Comparison of ENCODE assay signal across 2 cellular contexts in the genomic region with DNA sequence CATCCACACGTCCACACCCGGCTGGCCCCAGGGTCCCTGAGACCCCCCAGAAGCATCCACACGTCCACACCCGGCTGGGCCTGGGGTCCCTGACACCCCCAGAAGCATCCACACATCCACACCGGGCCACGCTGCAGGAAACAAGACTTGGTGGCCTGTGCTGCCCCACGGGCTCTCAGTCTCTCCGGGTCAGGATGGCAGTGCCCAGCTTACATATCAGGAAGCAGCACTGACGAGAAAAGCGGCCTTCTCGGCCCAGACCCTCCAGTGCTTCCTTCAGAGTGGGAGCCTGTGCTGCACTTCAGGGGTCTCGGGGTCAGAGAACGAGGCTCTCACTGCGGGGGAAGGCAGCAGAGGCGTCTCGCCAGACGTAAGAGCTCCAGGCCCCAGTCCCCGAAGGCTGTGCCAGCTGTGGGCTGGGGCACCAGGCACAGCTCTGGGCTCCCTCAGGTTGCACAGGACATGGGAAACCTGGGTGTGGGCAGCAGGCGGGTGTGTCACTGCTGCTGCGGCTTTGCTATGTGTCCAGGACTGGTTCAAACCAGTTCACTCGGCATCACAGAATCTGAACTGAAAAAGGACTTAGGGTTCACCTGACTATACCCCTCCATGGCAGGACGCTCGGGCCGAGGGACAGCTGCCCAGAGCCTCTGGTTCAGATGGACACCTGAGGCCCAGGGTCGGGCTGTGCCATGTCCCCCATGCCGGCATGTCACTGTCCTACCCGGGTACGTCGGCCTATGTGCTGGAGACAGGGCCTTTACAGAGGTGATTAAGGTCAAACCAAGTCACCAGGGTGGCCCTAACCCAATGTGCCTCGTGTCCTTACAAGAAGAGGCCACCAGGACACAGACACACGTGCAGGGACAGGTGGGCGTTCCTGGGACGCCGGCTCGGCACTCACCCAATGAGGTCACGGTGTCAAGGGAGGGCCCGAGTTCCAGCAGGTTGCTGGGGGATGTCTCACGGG.
TF ChIP-seq lines count a peak whose summit lies in the region.

No MANE protein-coding gene starts in this region.

TF ChIP-seq in Ishikawa, 13 proteins besides CTCF, POLR2A, EP300 and RAD21:
- TF ChIP-seq, protein P1, sequence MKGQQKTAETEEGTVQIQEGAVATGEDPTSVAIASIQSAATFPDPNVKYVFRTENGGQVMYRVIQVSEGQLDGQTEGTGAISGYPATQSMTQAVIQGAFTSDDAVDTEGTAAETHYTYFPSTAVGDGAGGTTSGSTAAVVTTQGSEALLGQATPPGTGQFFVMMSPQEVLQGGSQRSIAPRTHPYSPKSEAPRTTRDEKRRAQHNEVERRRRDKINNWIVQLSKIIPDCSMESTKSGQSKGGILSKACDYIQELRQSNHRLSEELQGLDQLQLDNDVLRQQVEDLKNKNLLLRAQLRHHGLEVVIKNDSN (IDR thresholded peaks at IDR 0.05) = no peak
- TF ChIP-seq NFIC (IDR thresholded peaks at IDR 0.05) (no peak), ZBTB7A (IDR thresholded peaks at IDR 0.05; ENCODE audit: low read depth) (peak; percentile 39; the same call in 1 of the 2 replicates)
TF ChIP-seq in Ishikawa: peak in this region for 1.

TF ChIP-seq in GM23338, 12 proteins besides CTCF, POLR2A, EP300 and RAD21 (continued from another document):
- TF ChIP-seq, protein P2, sequence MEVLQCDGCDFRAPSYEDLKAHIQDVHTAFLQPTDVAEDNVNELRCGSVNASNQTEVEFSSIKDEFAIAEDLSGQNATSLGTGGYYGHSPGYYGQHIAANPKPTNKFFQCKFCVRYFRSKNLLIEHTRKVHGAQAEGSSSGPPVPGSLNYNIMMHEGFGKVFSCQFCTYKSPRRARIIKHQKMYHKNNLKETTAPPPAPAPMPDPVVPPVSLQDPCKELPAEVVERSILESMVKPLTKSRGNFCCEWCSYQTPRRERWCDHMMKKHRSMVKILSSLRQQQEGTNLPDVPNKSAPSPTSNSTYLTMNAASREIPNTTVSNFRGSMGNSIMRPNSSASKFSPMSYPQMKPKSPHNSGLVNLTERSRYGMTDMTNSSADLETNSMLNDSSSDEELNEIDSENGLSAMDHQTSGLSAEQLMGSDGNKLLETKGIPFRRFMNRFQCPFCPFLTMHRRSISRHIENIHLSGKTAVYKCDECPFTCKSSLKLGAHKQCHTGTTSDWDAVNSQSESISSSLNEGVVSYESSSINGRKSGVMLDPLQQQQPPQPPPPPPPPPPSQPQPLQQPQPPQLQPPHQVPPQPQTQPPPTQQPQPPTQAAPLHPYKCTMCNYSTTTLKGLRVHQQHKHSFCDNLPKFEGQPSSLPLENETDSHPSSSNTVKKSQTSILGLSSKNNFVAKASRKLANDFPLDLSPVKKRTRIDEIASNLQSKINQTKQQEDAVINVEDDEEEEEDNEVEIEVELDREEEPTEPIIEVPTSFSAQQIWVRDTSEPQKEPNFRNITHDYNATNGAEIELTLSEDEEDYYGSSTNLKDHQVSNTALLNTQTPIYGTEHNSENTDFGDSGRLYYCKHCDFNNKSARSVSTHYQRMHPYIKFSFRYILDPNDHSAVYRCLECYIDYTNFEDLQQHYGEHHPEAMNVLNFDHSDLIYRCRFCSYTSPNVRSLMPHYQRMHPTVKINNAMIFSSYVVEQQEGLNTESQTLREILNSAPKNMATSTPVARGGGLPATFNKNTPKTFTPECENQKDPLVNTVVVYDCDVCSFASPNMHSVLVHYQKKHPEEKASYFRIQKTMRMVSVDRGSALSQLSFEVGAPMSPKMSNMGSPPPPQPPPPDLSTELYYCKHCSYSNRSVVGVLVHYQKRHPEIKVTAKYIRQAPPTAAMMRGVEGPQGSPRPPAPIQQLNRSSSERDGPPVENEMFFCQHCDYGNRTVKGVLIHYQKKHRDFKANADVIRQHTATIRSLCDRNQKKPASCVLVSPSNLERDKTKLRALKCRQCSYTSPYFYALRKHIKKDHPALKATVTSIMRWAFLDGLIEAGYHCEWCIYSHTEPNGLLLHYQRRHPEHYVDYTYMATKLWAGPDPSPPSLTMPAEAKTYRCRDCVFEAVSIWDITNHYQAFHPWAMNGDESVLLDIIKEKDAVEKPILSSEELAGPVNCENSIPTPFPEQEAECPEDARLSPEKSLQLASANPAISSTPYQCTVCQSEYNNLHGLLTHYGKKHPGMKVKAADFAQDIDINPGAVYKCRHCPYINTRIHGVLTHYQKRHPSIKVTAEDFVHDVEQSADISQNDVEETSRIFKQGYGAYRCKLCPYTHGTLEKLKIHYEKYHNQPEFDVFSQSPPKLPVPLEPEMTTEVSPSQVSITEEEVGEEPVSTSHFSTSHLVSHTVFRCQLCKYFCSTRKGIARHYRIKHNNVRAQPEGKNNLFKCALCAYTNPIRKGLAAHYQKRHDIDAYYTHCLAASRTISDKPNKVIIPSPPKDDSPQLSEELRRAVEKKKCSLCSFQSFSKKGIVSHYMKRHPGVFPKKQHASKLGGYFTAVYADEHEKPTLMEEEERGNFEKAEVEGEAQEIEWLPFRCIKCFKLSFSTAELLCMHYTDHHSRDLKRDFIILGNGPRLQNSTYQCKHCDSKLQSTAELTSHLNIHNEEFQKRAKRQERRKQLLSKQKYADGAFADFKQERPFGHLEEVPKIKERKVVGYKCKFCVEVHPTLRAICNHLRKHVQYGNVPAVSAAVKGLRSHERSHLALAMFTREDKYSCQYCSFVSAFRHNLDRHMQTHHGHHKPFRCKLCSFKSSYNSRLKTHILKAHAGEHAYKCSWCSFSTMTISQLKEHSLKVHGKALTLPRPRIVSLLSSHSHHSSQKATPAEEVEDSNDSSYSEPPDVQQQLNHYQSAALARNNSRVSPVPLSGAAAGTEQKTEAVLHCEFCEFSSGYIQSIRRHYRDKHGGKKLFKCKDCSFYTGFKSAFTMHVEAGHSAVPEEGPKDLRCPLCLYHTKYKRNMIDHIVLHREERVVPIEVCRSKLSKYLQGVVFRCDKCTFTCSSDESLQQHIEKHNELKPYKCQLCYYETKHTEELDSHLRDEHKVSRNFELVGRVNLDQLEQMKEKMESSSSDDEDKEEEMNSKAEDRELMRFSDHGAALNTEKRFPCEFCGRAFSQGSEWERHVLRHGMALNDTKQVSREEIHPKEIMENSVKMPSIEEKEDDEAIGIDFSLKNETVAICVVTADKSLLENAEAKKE (CRISPR knock-in tag; IDR thresholded peaks at IDR 0.05) = no peak
- no peak for TF ChIP-seq ZNF114 (CRISPR knock-in tag; IDR thresholded peaks at IDR 0.05)
- TF ChIP-seq NANOG (IDR thresholded peaks at IDR 0.05; ENCODE audit: borderline replicate concordance) = no peak
- no peak for TF ChIP-seq CREB1 (CRISPR knock-in tag; IDR thresholded peaks at IDR 0.05; ENCODE audit: low read depth)
- TF ChIP-seq, protein P3, sequence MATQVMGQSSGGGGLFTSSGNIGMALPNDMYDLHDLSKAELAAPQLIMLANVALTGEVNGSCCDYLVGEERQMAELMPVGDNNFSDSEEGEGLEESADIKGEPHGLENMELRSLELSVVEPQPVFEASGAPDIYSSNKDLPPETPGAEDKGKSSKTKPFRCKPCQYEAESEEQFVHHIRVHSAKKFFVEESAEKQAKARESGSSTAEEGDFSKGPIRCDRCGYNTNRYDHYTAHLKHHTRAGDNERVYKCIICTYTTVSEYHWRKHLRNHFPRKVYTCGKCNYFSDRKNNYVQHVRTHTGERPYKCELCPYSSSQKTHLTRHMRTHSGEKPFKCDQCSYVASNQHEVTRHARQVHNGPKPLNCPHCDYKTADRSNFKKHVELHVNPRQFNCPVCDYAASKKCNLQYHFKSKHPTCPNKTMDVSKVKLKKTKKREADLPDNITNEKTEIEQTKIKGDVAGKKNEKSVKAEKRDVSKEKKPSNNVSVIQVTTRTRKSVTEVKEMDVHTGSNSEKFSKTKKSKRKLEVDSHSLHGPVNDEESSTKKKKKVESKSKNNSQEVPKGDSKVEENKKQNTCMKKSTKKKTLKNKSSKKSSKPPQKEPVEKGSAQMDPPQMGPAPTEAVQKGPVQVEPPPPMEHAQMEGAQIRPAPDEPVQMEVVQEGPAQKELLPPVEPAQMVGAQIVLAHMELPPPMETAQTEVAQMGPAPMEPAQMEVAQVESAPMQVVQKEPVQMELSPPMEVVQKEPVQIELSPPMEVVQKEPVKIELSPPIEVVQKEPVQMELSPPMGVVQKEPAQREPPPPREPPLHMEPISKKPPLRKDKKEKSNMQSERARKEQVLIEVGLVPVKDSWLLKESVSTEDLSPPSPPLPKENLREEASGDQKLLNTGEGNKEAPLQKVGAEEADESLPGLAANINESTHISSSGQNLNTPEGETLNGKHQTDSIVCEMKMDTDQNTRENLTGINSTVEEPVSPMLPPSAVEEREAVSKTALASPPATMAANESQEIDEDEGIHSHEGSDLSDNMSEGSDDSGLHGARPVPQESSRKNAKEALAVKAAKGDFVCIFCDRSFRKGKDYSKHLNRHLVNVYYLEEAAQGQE (IDR thresholded peaks at IDR 0.05; ENCODE audit: unreplicated experiment) = no peak
- TF ChIP-seq POLR2AphosphoS5 (IDR thresholded peaks at IDR 0.05; ENCODE audit: low read depth) = no peak
- no peak for TF ChIP-seq STAT1 (IDR thresholded peaks at IDR 0.05; ENCODE audit: unreplicated experiment)
- no peak for TF ChIP-seq ZNF331 (CRISPR knock-in tag; IDR thresholded peaks at IDR 0.05; ENCODE audit: low read depth)
- no peak for TF ChIP-seq EZH2phosphoT487 (IDR thresholded peaks at IDR 0.05; ENCODE audit: unreplicated experiment)
- no peak for TF ChIP-seq EZH2 (IDR thresholded peaks at IDR 0.05; ENCODE audit: low read depth, unreplicated experiment)
- TF ChIP-seq, protein P4, sequence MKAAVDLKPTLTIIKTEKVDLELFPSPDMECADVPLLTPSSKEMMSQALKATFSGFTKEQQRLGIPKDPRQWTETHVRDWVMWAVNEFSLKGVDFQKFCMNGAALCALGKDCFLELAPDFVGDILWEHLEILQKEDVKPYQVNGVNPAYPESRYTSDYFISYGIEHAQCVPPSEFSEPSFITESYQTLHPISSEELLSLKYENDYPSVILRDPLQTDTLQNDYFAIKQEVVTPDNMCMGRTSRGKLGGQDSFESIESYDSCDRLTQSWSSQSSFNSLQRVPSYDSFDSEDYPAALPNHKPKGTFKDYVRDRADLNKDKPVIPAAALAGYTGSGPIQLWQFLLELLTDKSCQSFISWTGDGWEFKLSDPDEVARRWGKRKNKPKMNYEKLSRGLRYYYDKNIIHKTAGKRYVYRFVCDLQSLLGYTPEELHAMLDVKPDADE (IDR thresholded peaks at IDR 0.05) = no peak
